ENCODE assay signal across 17 cellular contexts in genomic region chr1:7582439-7582972, GRCh38.
"Had no signal": no experiment of that assay in that cellular context is flagged by ENCODE, and none has a peak within 500 bp of the region (broad histone marks: within the 10 kb centered on the region; RNA-seq: fewer than 3 reads in every experiment).

No MANE protein-coding gene starts in this region.

- H3K4me1 Mint-ChIP-seq: stimulated activated effector memory CD8-positive, alpha-beta T cell treated with anti-CD3 and anti-CD28 coated beads, Interleukin-12 subunit alpha, Interleukin-12 subunit beta, amount 100 ng/mL, for 72 hours; T-cell had no signal

- H3K9me3 Mint-ChIP-seq: activated T-helper 2 cell treated with anti-CD3 and anti-CD28 coated beads, Interferon-gamma antibody, Interleukin-2, Interleukin-4, amounts not matched to agents 10 μg/mL and 5 μg/mL and 100 μg/mL, durations not matched to agents 14 hours and 24 hours and 36 hours; nephron; stimulated activated effector memory CD8-positive, alpha-beta T cell treated with anti-CD3 and anti-CD28 coated beads, Interleukin-12 subunit alpha, Interleukin-12 subunit beta, amount 100 ng/mL, for 72 hours; T-cell had no signal

- H3K36me3 Mint-ChIP-seq: stimulated activated effector memory CD8-positive, alpha-beta T cell treated with anti-CD3 and anti-CD28 coated beads, Interleukin-12 subunit alpha, Interleukin-12 subunit beta, amount 100 ng/mL, for 72 hours; T-cell had no signal

- H3K36me3 ChIP-seq: cardiac muscle cell, colonic mucosa, thyroid gland had no signal

- H3K4me3 Mint-ChIP-seq: nephron; stimulated activated effector memory CD8-positive, alpha-beta T cell treated with anti-CD3 and anti-CD28 coated beads, Interleukin-12 subunit alpha, Interleukin-12 subunit beta, amount 100 ng/mL, for 72 hours; T-cell had no signal

- H3K27me3 ChIP-seq: cardiac muscle cell, colonic mucosa, thyroid gland had no signal

- H3K4me1 ChIP-seq: colonic mucosa, thyroid gland had no signal

- ATAC-seq: esophagus mucosa; left lobe of liver; stimulated activated effector memory CD8-positive, alpha-beta T cell treated with anti-CD3 and anti-CD28 coated beads, Interleukin-12 subunit alpha, Interleukin-12 subunit beta, amount 100 ng/mL, for 72 hours; T-cell had no signal

- H3K9me3 ChIP-seq: colonic mucosa, thyroid gland had no signal

- H3K4me3 ChIP-seq: cardiac muscle cell, colonic mucosa, thyroid gland had no signal

- DNase-seq: activated CD4-positive, alpha-beta T cell treated with anti-CD3 and anti-CD28 coated beads for 1 hour; activated CD4-positive, alpha-beta T cell treated with anti-CD3 and anti-CD28 coated beads, Interleukin-2, amount 50 U/mL, for 4 hours; activated naive CD4-positive, alpha-beta T cell treated with anti-CD3 and anti-CD28 coated beads, Interleukin-2, amount 50 U/mL, for 16 hours; activated T-cell treated with anti-CD3 and anti-CD28 coated beads for 4 hours; colonic mucosa; islet precursor cell; stimulated activated CD4-positive, alpha-beta T cell treated with anti-CD3 and anti-CD28 coated beads, Interleukin-12 subunit alpha, Interleukin-12 subunit beta, amount 100 ng/mL, for 4 hours; stimulated activated CD4-positive, alpha-beta T cell treated with anti-CD3 and anti-CD28 coated beads, Interleukin-2, amount 100 ng/mL, for 24 hours; T-cell; T1000; thyroid gland had no signal

- H3K27ac Mint-ChIP-seq: activated T-helper 2 cell treated with anti-CD3 and anti-CD28 coated beads, Interferon-gamma antibody, Interleukin-2, Interleukin-4, amounts not matched to agents 10 μg/mL and 5 μg/mL and 100 μg/mL, durations not matched to agents 14 hours and 24 hours and 36 hours; stimulated activated effector memory CD8-positive, alpha-beta T cell treated with anti-CD3 and anti-CD28 coated beads, Interleukin-12 subunit alpha, Interleukin-12 subunit beta, amount 100 ng/mL, for 72 hours; T-cell had no signal

- H3K27ac ChIP-seq: cardiac muscle cell, colonic mucosa, thyroid gland had no signal
